In genomic region chr16:81720973-81721907, GRCh38 we compare ENCODE assay signal across 18 cellular contexts. TPM values are rescaled to one million over a fixed set of nuclear protein-coding genes. Genes with fewer than 3 reads are reported as not detected.
DNase-seq lines count a peak whose midpoint lies in the region; ATAC-seq and TF ChIP-seq lines count a peak whose summit lies in the region.
"Had no signal": no experiment of that assay in that cellular context is flagged by ENCODE, and none has a peak within 500 bp of the region (broad histone marks: within the 10 kb centered on the region; RNA-seq: fewer than 3 reads in every experiment).

No MANE protein-coding gene starts in this region.

- CTCF ChIA-PET in activated naive CD4-positive, alpha-beta T cell treated with anti-CD3 and anti-CD28 coated beads for 36 hours (lab: Charles Lee) = interaction anchor here (0.7 to 5.7 kb wide), 7 partner anchors 9 to 354 kb away, joined by 3 to 67 read pairs (median 4); no protein-coding TSS in a partner anchor

- H3K36me3 Mint-ChIP-seq in activated naive CD4-positive, alpha-beta T cell treated with anti-CD3 and anti-CD28 coated beads for 36 hours (ENCODE audit: low read depth) = no peaks in the 10 kb centered on the region

- H3K36me3 ChIP-seq in SJSA1 = no peaks in the 10 kb centered on the region
- H3K36me3 ChIP-seq in mucosa of descending colon (ENCODE audit: low read depth) = no peaks in the 10 kb centered on the region

- H3K4me1 Mint-ChIP-seq in activated naive CD4-positive, alpha-beta T cell treated with anti-CD3 and anti-CD28 coated beads for 36 hours (ENCODE audit: low read depth) = peaks cover 18% of the 10 kb centered on the region

- H3K27me3 Mint-ChIP-seq in activated naive CD4-positive, alpha-beta T cell treated with anti-CD3 and anti-CD28 coated beads for 36 hours (ENCODE audit: low read depth) = no peaks in the 10 kb centered on the region
- H3K27me3 Mint-ChIP-seq: stimulated activated naive CD8-positive, alpha-beta T cell treated with anti-CD3 and anti-CD28 coated beads, Interleukin-15, amount 100 ng/mL, for 72 hours; T-helper 17 cell had no signal

- no peaks in the 10 kb centered on the region for H3K9me3 ChIP-seq in SJSA1 (replicated peaks)
- no peaks in the 10 kb centered on the region for H3K9me3 ChIP-seq in mucosa of descending colon

- H3K27ac ChIP-seq in SJSA1 (peak overlapping the region; percentile 75), foreskin keratinocyte (no peak overlapping the region)

- H3K4me3 Mint-ChIP-seq in activated naive CD4-positive, alpha-beta T cell treated with anti-CD3 and anti-CD28 coated beads for 36 hours = no peak overlapping the region
- H3K4me3 Mint-ChIP-seq: stimulated activated naive CD8-positive, alpha-beta T cell treated with anti-CD3 and anti-CD28 coated beads, Interleukin-15, amount 100 ng/mL, for 72 hours; T-helper 17 cell had no signal

- H3K4me1 ChIP-seq in SJSA1 (replicated peaks) = peaks cover 52% of the 10 kb centered on the region
- peaks cover 4% of the 10 kb centered on the region for H3K4me1 ChIP-seq in foreskin keratinocyte
- H3K4me1 ChIP-seq in mucosa of descending colon (ENCODE audit: low read depth) = no peaks in the 10 kb centered on the region

- H3K4me3 ChIP-seq in SJSA1 (no peak overlapping the region), mucosa of descending colon (no peak overlapping the region)

- TF ChIP-seq CTCF in foreskin keratinocyte (conservative IDR thresholded peaks at IDR 0.05) (peak; percentile 21), mucosa of descending colon (IDR thresholded peaks at IDR 0.05) (no peak)

- ATAC-seq in foreskin keratinocyte = no peak
- no peak for ATAC-seq in mucosa of descending colon
- ATAC-seq: stimulated activated naive CD8-positive, alpha-beta T cell treated with anti-CD3 and anti-CD28 coated beads, Interleukin-15, amount 100 ng/mL, for 72 hours; T-helper 17 cell had no signal

- intact Hi-C loops in activated naive CD4-positive, alpha-beta T cell treated with anti-CD3 and anti-CD28 coated beads for 36 hours (cut with micrococcal nuclease) = loop anchor here (5.0 kb wide), 1 partner anchor 514 kb away; no protein-coding TSS in a partner anchor
- intact Hi-C loops in mucosa of descending colon (cut with DNase I, micrococcal nuclease) = loop anchor here in 1 of 2 donors (5.0 to 10.0 kb wide), 2 partner anchors 99 to 316 kb away; no protein-coding TSS in a partner anchor

- H3K9me3 Mint-ChIP-seq in activated naive CD4-positive, alpha-beta T cell treated with anti-CD3 and anti-CD28 coated beads for 36 hours = peaks cover 5% of the 10 kb centered on the region

- H3K27me3 ChIP-seq in SJSA1 (replicated peaks) (no peaks in the 10 kb centered on the region), foreskin keratinocyte (no peaks in the 10 kb centered on the region)

- peak overlapping the region; percentile 1 for H3K27ac Mint-ChIP-seq in activated naive CD4-positive, alpha-beta T cell treated with anti-CD3 and anti-CD28 coated beads for 36 hours
- H3K27ac Mint-ChIP-seq: stimulated activated naive CD8-positive, alpha-beta T cell treated with anti-CD3 and anti-CD28 coated beads, Interleukin-15, amount 100 ng/mL, for 72 hours; T-helper 17 cell had no signal

- no peak for DNase-seq in activated naive CD4-positive, alpha-beta T cell treated with anti-CD3 and anti-CD28 coated beads for 36 hours
- no peak for DNase-seq in activated naive CD4-positive, alpha-beta T cell treated with Interleukin-2 at 50 U/mL for 16 hours
- DNase-seq in SJSA1 (ENCODE audit: low read depth in 1 of 2, low spot score in 2 of 2) (peak in 1 of 2 experiments; percentile 85), foreskin keratinocyte (no peak), SW 1271 (lab: John Stamatoyannopoulos, UW) (no peak), NCI-H1436 (lab: John Stamatoyannopoulos, UW) (no peak), mucosa of descending colon (no peak), SHP77 treated with DMSO at 0.1 percent for 48 hours (lab: John Stamatoyannopoulos, UW) (no peak)
- DNase-seq: activated CD4-positive, CD25-positive, alpha-beta regulatory T cell treated with anti-CD3 and anti-CD28 coated beads, Interleukin-2, amount 50 U/mL, for 72 hours; activated naive CD4-positive, alpha-beta T cell; cortex of kidney; mesendoderm; NCI-H187; NCI-H510A; retina; stimulated activated CD4-positive, alpha-beta T cell treated with anti-CD3 and anti-CD28 coated beads, Interleukin-15, amount 100 ng/mL, for 24 hours; stimulated activated naive CD8-positive, alpha-beta T cell treated with anti-CD3 and anti-CD28 coated beads, Interleukin-15, amount 100 ng/mL, for 72 hours; T-helper 17 cell had no signal

RNA-seq across cellular contexts. Expression of gene PLCG2, which starts 57.9 kb away (rescaled TPM):
- 10 to 100 TPM; 12.0 to 13.4 TPM for total RNA-seq in activated naive CD4-positive, alpha-beta T cell treated with anti-CD3 and anti-CD28 coated beads for 36 hours
- total RNA-seq in SJSA1 (2014; rRNA removed; shearing (Covaris generic)) = 0.03 and 0.08 TPM in 2 replicates
- total RNA-seq in foreskin keratinocyte = 1.8 and 2.2 TPM in 2 replicates
- polyA plus RNA-seq in foreskin keratinocyte = 0.72 and 0.87 TPM in 2 replicates
- 10 to 100 TPM; 14.7 to 19.5 (median 15.0) TPM for total RNA-seq in mucosa of descending colon
